ENCODE assay signal across 3 cellular contexts in genomic region chr1:167233373-167233772, GRCh38.
TF ChIP-seq lines count a peak whose summit lies in the region.

No MANE protein-coding gene starts in this region.

TF ChIP-seq in HEK293, 187 proteins besides CTCF, POLR2A, EP300 and RAD21:
- TF ChIP-seq, protein P1, sequence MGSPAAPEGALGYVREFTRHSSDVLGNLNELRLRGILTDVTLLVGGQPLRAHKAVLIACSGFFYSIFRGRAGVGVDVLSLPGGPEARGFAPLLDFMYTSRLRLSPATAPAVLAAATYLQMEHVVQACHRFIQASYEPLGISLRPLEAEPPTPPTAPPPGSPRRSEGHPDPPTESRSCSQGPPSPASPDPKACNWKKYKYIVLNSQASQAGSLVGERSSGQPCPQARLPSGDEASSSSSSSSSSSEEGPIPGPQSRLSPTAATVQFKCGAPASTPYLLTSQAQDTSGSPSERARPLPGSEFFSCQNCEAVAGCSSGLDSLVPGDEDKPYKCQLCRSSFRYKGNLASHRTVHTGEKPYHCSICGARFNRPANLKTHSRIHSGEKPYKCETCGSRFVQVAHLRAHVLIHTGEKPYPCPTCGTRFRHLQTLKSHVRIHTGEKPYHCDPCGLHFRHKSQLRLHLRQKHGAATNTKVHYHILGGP (tag by site-specific recombination; IDR thresholded peaks at IDR 0.05), result peak; percentile 19; the same call in 1 of the 2 replicates
- TF ChIP-seq ZNF600 (tag by site-specific recombination; IDR thresholded peaks at IDR 0.05) (0 out of 2 replicates have a peak, but pooled peaks have one; percentile 58), SCRT1 (tag by site-specific recombination; IDR thresholded peaks at IDR 0.05; ENCODE audit: borderline replicate concordance) (peak; percentile 65), FEZF1 (tag by site-specific recombination; IDR thresholded peaks at IDR 0.05) (no peak), SCRT2 (tag by site-specific recombination; IDR thresholded peaks at IDR 0.05) (peak; percentile 85), ZNF623 (tag by site-specific recombination; IDR thresholded peaks at IDR 0.05) (no peak)
- TF ChIP-seq, protein P2, sequence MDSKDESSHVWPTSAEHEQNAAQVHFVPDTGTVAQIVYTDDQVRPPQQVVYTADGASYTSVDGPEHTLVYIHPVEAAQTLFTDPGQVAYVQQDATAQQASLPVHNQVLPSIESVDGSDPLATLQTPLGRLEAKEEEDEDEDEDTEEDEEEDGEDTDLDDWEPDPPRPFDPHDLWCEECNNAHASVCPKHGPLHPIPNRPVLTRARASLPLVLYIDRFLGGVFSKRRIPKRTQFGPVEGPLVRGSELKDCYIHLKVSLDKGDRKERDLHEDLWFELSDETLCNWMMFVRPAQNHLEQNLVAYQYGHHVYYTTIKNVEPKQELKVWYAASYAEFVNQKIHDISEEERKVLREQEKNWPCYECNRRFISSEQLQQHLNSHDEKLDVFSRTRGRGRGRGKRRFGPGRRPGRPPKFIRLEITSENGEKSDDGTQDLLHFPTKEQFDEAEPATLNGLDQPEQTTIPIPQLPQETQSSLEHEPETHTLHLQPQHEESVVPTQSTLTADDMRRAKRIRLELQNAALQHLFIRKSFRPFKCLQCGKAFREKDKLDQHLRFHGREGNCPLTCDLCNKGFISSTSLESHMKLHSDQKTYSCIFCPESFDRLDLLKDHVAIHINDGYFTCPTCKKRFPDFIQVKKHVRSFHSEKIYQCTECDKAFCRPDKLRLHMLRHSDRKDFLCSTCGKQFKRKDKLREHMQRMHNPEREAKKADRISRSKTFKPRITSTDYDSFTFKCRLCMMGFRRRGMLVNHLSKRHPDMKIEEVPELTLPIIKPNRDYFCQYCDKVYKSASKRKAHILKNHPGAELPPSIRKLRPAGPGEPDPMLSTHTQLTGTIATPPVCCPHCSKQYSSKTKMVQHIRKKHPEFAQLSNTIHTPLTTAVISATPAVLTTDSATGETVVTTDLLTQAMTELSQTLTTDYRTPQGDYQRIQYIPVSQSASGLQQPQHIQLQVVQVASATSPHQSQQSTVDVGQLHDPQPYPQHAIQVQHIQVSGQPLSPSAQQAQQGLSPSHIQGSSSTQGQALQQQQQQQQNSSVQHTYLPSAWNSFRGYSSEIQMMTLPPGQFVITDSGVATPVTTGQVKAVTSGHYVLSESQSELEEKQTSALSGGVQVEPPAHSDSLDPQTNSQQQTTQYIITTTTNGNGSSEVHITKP (tag by site-specific recombination; IDR thresholded peaks at IDR 0.05), result peak; percentile 94
TF ChIP-seq in HEK293: peak in this region for 5.

TF ChIP-seq in GM12878, 131 proteins besides CTCF, POLR2A, EP300 and RAD21:
- TF ChIP-seq CREB1 (IDR thresholded peaks at IDR 0.05; ENCODE audit: low read depth) (0 out of 2 replicates have a peak, but pooled peaks have one; percentile 30), SUZ12 (IDR thresholded peaks at IDR 0.05; ENCODE audit: unreplicated experiment) (no peak)

TF ChIP-seq in GM23338, 12 proteins besides CTCF, POLR2A, EP300 and RAD21:
- TF ChIP-seq, protein P3, sequence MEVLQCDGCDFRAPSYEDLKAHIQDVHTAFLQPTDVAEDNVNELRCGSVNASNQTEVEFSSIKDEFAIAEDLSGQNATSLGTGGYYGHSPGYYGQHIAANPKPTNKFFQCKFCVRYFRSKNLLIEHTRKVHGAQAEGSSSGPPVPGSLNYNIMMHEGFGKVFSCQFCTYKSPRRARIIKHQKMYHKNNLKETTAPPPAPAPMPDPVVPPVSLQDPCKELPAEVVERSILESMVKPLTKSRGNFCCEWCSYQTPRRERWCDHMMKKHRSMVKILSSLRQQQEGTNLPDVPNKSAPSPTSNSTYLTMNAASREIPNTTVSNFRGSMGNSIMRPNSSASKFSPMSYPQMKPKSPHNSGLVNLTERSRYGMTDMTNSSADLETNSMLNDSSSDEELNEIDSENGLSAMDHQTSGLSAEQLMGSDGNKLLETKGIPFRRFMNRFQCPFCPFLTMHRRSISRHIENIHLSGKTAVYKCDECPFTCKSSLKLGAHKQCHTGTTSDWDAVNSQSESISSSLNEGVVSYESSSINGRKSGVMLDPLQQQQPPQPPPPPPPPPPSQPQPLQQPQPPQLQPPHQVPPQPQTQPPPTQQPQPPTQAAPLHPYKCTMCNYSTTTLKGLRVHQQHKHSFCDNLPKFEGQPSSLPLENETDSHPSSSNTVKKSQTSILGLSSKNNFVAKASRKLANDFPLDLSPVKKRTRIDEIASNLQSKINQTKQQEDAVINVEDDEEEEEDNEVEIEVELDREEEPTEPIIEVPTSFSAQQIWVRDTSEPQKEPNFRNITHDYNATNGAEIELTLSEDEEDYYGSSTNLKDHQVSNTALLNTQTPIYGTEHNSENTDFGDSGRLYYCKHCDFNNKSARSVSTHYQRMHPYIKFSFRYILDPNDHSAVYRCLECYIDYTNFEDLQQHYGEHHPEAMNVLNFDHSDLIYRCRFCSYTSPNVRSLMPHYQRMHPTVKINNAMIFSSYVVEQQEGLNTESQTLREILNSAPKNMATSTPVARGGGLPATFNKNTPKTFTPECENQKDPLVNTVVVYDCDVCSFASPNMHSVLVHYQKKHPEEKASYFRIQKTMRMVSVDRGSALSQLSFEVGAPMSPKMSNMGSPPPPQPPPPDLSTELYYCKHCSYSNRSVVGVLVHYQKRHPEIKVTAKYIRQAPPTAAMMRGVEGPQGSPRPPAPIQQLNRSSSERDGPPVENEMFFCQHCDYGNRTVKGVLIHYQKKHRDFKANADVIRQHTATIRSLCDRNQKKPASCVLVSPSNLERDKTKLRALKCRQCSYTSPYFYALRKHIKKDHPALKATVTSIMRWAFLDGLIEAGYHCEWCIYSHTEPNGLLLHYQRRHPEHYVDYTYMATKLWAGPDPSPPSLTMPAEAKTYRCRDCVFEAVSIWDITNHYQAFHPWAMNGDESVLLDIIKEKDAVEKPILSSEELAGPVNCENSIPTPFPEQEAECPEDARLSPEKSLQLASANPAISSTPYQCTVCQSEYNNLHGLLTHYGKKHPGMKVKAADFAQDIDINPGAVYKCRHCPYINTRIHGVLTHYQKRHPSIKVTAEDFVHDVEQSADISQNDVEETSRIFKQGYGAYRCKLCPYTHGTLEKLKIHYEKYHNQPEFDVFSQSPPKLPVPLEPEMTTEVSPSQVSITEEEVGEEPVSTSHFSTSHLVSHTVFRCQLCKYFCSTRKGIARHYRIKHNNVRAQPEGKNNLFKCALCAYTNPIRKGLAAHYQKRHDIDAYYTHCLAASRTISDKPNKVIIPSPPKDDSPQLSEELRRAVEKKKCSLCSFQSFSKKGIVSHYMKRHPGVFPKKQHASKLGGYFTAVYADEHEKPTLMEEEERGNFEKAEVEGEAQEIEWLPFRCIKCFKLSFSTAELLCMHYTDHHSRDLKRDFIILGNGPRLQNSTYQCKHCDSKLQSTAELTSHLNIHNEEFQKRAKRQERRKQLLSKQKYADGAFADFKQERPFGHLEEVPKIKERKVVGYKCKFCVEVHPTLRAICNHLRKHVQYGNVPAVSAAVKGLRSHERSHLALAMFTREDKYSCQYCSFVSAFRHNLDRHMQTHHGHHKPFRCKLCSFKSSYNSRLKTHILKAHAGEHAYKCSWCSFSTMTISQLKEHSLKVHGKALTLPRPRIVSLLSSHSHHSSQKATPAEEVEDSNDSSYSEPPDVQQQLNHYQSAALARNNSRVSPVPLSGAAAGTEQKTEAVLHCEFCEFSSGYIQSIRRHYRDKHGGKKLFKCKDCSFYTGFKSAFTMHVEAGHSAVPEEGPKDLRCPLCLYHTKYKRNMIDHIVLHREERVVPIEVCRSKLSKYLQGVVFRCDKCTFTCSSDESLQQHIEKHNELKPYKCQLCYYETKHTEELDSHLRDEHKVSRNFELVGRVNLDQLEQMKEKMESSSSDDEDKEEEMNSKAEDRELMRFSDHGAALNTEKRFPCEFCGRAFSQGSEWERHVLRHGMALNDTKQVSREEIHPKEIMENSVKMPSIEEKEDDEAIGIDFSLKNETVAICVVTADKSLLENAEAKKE (CRISPR knock-in tag; IDR thresholded peaks at IDR 0.05), result no peak
- TF ChIP-seq JUNB (IDR thresholded peaks at IDR 0.05; ENCODE audit: unreplicated experiment) (no peak), EZH2 (IDR thresholded peaks at IDR 0.05; ENCODE audit: low read depth, unreplicated experiment) (no peak), ETS1 (IDR thresholded peaks at IDR 0.05) (no peak), STAT1 (IDR thresholded peaks at IDR 0.05; ENCODE audit: unreplicated experiment) (no peak), REST (IDR thresholded peaks at IDR 0.05; ENCODE audit: unreplicated experiment) (no peak), ZNF114 (CRISPR knock-in tag; IDR thresholded peaks at IDR 0.05) (no peak), EZH2phosphoT487 (IDR thresholded peaks at IDR 0.05; ENCODE audit: unreplicated experiment) (no peak), NANOG (IDR thresholded peaks at IDR 0.05; ENCODE audit: borderline replicate concordance) (no peak), ZNF331 (CRISPR knock-in tag; IDR thresholded peaks at IDR 0.05; ENCODE audit: low read depth) (no peak), POLR2AphosphoS5 (IDR thresholded peaks at IDR 0.05; ENCODE audit: low read depth) (no peak), CREB1 (CRISPR knock-in tag; IDR thresholded peaks at IDR 0.05; ENCODE audit: low read depth) (no peak)
TF ChIP-seq in GM23338: peak in this region for 0.
